ENCODE assay signal across 9 cellular contexts in genomic region chr11:7892751-7893356, GRCh38. TPM values are rescaled to one million over a fixed set of nuclear protein-coding genes. Genes with fewer than 3 reads are reported as not detected.
A peak's percentile ranks its signal among the peaks of the same experiment; 100 is the strongest.
DNase-seq lines count a peak whose midpoint lies in the region; ATAC-seq, FAIRE-seq and TF ChIP-seq lines count a peak whose summit lies in the region.
"Had no signal": no experiment of that assay in that cellular context is flagged by ENCODE, and none has a peak within 500 bp of the region (broad histone marks: within the 10 kb centered on the region; RNA-seq: fewer than 3 reads in every experiment).

No MANE protein-coding gene starts in this region.

- peak overlapping the region; percentile 96 for H2AFZ ChIP-seq in keratinocyte (ENCODE audit: control insufficient read depth, low read length)

- FAIRE-seq in keratinocyte (lab: Jason Lieb, UNC): peak; percentile 84

- intact Hi-C loops in body of pancreas (cut with DNase I): no loop called here

- no peaks in the 10 kb centered on the region for H3K79me2 ChIP-seq in keratinocyte (ENCODE audit: control insufficient read depth, insufficient read depth, low read length)

- no peaks in the 10 kb centered on the region for H3K4me1 Mint-ChIP-seq in activated naive CD4-positive, alpha-beta T cell treated with anti-CD3 and anti-CD28 coated beads, Interleukin-2, amount 10 ng/mL, durations not matched to agents 7 days and 5 days

- H3K9ac ChIP-seq in keratinocyte (ENCODE audit: control insufficient read depth, extremely low read depth, insufficient read depth, low read length): no peak overlapping the region

- TF ChIP-seq POLR2A in body of pancreas (IDR thresholded peaks at IDR 0.05): no peak
- no peak for TF ChIP-seq POLR2A in suprapubic skin (IDR thresholded peaks at IDR 0.05)

- no peaks in the 10 kb centered on the region for H3K27me3 ChIP-seq in body of pancreas
- no peaks in the 10 kb centered on the region for H3K27me3 ChIP-seq in keratinocyte (ENCODE audit: control insufficient read depth, extremely low read depth, insufficient read depth, low read length)
- H3K27me3 ChIP-seq in suprapubic skin: no peaks in the 10 kb centered on the region

- no peak overlapping the region for H3K4me3 Mint-ChIP-seq in activated naive CD4-positive, alpha-beta T cell treated with anti-CD3 and anti-CD28 coated beads, Interleukin-2, amount 10 ng/mL, durations not matched to agents 7 days and 5 days
- H3K4me3 Mint-ChIP-seq: stimulated activated naive CD8-positive, alpha-beta T cell treated with anti-CD3 and anti-CD28 coated beads, Interleukin-15, Interleukin-2, amounts not matched to agents 100 ng/mL and 50 ng/mL, for 24 hours had no signal

- H3K4me2 ChIP-seq in keratinocyte (ENCODE audit: control insufficient read depth, extremely low read depth, insufficient read depth, low read depth, low read length): no peak overlapping the region

- H3K9me3 Mint-ChIP-seq in activated naive CD4-positive, alpha-beta T cell treated with anti-CD3 and anti-CD28 coated beads, Interleukin-2, amount 10 ng/mL, durations not matched to agents 7 days and 5 days: no peaks in the 10 kb centered on the region
- H3K9me3 Mint-ChIP-seq: stimulated activated naive CD8-positive, alpha-beta T cell treated with anti-CD3 and anti-CD28 coated beads, Interleukin-15, Interleukin-2, amounts not matched to agents 100 ng/mL and 50 ng/mL, for 24 hours had no signal

- peak; percentile 28 to 92 (median 88) for TF ChIP-seq CTCF in body of pancreas (IDR thresholded peaks at IDR 0.05)
- TF ChIP-seq CTCF in keratinocyte (optimal IDR thresholded peaks at IDR 0.05 in 1 of 3, IDR thresholded peaks at IDR 0.05 in 1 of 3, conservative IDR thresholded peaks at IDR 0.05 in 1 of 3; ENCODE audit: extremely low read depth in 1 of 3, insufficient read depth in 2 of 3, low read length in 3 of 3): peak in 2 of 3 experiments; percentile 59 to 72
- peak; percentile 36 to 68 for TF ChIP-seq CTCF in suprapubic skin (IDR thresholded peaks at IDR 0.05)

- dilution Hi-C loops in keratinocyte (cut with MboI; ENCODE audit: extremely low pct_ligation_motif_present, low sequenced_read_pairs): no loop called here

- TF ChIP-seq EP300 in suprapubic skin (IDR thresholded peaks at IDR 0.05): no peak

- CTCF ChIA-PET in activated naive CD4-positive, alpha-beta T cell treated with anti-CD3 and anti-CD28 coated beads, Interleukin-2, amount 10 ng/mL, durations not matched to agents 7 days and 5 days (lab: Charles Lee): interaction anchor here (1.0 to 3.1 kb wide), 8 partner anchors 14 to 206 kb away, joined by 3 to 30 read pairs (median 5); partner anchors contain the start of gene EIF3F

- DNase-seq in DMS79 treated with DMSO at 0.1 percent for 48 hours (lab: John Stamatoyannopoulos, UW) (peak; percentile 37), NCI-H526 treated with DMSO at 0.1 percent for 48 hours (lab: John Stamatoyannopoulos, UW) (peak; percentile 56), body of pancreas (peak in 1 of 4 donors; percentile 30), keratinocyte (ENCODE audit: low read depth, low spot score) (no peak), suprapubic skin (ENCODE audit: low spot score in 2 of 2) (no peak)
- no peak for DNase-seq in activated naive CD4-positive, alpha-beta T cell treated with anti-CD3 and anti-CD28 coated beads, Interleukin-2, amount 10 ng/mL, durations not matched to agents 7 days and 5 days

- H3K36me3 ChIP-seq in body of pancreas (replicated peaks in 1 of 2; ENCODE audit: insufficient read depth in 1 of 2, low read depth in 2 of 2) (no peaks in the 10 kb centered on the region), keratinocyte (ENCODE audit: control insufficient read depth in 2 of 2, extremely low read depth in 1 of 2, insufficient read depth in 2 of 2, low read length in 2 of 2) (no peaks in the 10 kb centered on the region), suprapubic skin (no peaks in the 10 kb centered on the region)

- peak; percentile 84 for ATAC-seq in GM19372 (IDR thresholded peaks at IDR 0.05; ENCODE audit: low read depth, unreplicated experiment)
- ATAC-seq in HG03280 (IDR thresholded peaks at IDR 0.05; ENCODE audit: unreplicated experiment): peak; percentile 61
- ATAC-seq in body of pancreas: peak; percentile 78

- peaks cover 9% of the 10 kb centered on the region for H3K27me3 Mint-ChIP-seq in activated naive CD4-positive, alpha-beta T cell treated with anti-CD3 and anti-CD28 coated beads, Interleukin-2, amount 10 ng/mL, durations not matched to agents 7 days and 5 days
- H3K27me3 Mint-ChIP-seq: stimulated activated naive CD8-positive, alpha-beta T cell treated with anti-CD3 and anti-CD28 coated beads, Interleukin-15, Interleukin-2, amounts not matched to agents 100 ng/mL and 50 ng/mL, for 24 hours had no signal

- peaks cover 51% of the 10 kb centered on the region for H3K4me1 ChIP-seq in body of pancreas
- H3K4me1 ChIP-seq in keratinocyte (ENCODE audit: control insufficient read depth, extremely low read depth, insufficient read depth, low read length): peaks cover 8% of the 10 kb centered on the region
- H3K4me1 ChIP-seq in suprapubic skin: peaks cover 5% of the 10 kb centered on the region

- H3K27ac ChIP-seq in body of pancreas (peak overlapping the region in 3 of 4 donors; percentile 56 to 78 (median 68)), keratinocyte (ENCODE audit: control insufficient read depth, insufficient read depth, low read length) (no peak overlapping the region), suprapubic skin (no peak overlapping the region)

- H3K27ac Mint-ChIP-seq in activated naive CD4-positive, alpha-beta T cell treated with anti-CD3 and anti-CD28 coated beads, Interleukin-2, amount 10 ng/mL, durations not matched to agents 7 days and 5 days: no peak overlapping the region
- H3K27ac Mint-ChIP-seq: stimulated activated naive CD8-positive, alpha-beta T cell treated with anti-CD3 and anti-CD28 coated beads, Interleukin-15, Interleukin-2, amounts not matched to agents 100 ng/mL and 50 ng/mL, for 24 hours had no signal

- no peaks in the 10 kb centered on the region for H4K20me1 ChIP-seq in keratinocyte (ENCODE audit: control insufficient read depth, extremely low read depth, insufficient read depth, low read length)

- no peaks in the 10 kb centered on the region for H3K9me1 ChIP-seq in keratinocyte (ENCODE audit: control insufficient read depth, extremely low read depth, insufficient read depth, low read length)

- no peak overlapping the region for H3K4me3 ChIP-seq in body of pancreas
- H3K4me3 ChIP-seq in keratinocyte (ENCODE audit: control insufficient read depth in 2 of 3, extremely low read depth in 1 of 3, insufficient read depth in 2 of 3, low read depth in 1 of 3, low read length in 3 of 3): no peak overlapping the region
- H3K4me3 ChIP-seq in suprapubic skin: no peak overlapping the region

- 6 to 12% methylated on average over 3 of the region's 3 CpGs for WGBS in body of pancreas, 2 donors
- 22% methylated on average over 3 of the region's 3 CpGs for WGBS in suprapubic skin

- H3K9me3 ChIP-seq in body of pancreas: no peaks in the 10 kb centered on the region
- H3K9me3 ChIP-seq in keratinocyte (ENCODE audit: control insufficient read depth, low read depth, low read length): no peaks in the 10 kb centered on the region
- H3K9me3 ChIP-seq in suprapubic skin: no peaks in the 10 kb centered on the region

- H3K36me3 Mint-ChIP-seq in activated naive CD4-positive, alpha-beta T cell treated with anti-CD3 and anti-CD28 coated beads, Interleukin-2, amount 10 ng/mL, durations not matched to agents 7 days and 5 days: no peaks in the 10 kb centered on the region

RNA-seq across cellular contexts. Expression of gene OR10A6, which starts 38.2 kb away (rescaled TPM):
- total RNA-seq in body of pancreas (not detected), suprapubic skin (under 1 TPM in 1 of 4 donors, not detected in 3; 0.08 TPM)
- 0.06 to 0.45 TPM (median 0.26 TPM) in 3 replicates for polyA plus RNA-seq in keratinocyte
- polyA plus RNA-seq in keratinocyte (2011; ENCODE audit: low read depth): 0.64 TPM
- 0.13 and 0.14 TPM in 2 replicates for polyA plus RNA-seq in keratinocyte (2011; cell fraction: cytosol; rRNA removed)
- polyA plus RNA-seq in keratinocyte (2011; cell fraction: nucleus; rRNA removed): 0.83 and 1.2 TPM in 2 replicates
- polyA plus RNA-seq in keratinocyte (2012; ENCODE audit: low replicate concordance): 0.05 and 0.95 TPM in 2 replicates
- polyA minus RNA-seq in keratinocyte: 0.13 TPM in 2 of 3 replicates, not detected in the other
- polyA minus RNA-seq in keratinocyte (2011; cell fraction: cytosol; rRNA and poly(A)+ RNA removed): not detected
- 0.11 and 0.23 TPM in 2 replicates for polyA minus RNA-seq in keratinocyte (2011; cell fraction: nucleus; rRNA and poly(A)+ RNA removed)

RNA-seq across cellular contexts. Expression of gene OR10A3, which starts 48.7 kb away (rescaled TPM):
- total RNA-seq in body of pancreas (not detected), suprapubic skin (not detected)
- polyA plus RNA-seq in keratinocyte: 0.04 to 0.40 TPM (median 0.07 TPM) in 3 replicates
- 0.22 TPM for polyA plus RNA-seq in keratinocyte (2011; ENCODE audit: low read depth)
- 0.06 TPM in 1 of 2 replicates, not detected in the other for polyA plus RNA-seq in keratinocyte (2011; cell fraction: cytosol; rRNA removed)
- polyA plus RNA-seq in keratinocyte (2011; cell fraction: nucleus; rRNA removed): 1.1 and 1.4 TPM in 2 replicates
- polyA plus RNA-seq in keratinocyte (2012; ENCODE audit: low replicate concordance): 0.16 and 1.3 TPM in 2 replicates
- polyA minus RNA-seq in keratinocyte: 1.2 to 1.4 TPM in 2 of 3 replicates, not detected in the other
- polyA minus RNA-seq in keratinocyte (2011; cell fraction: cytosol; rRNA and poly(A)+ RNA removed): not detected
- 1.0 TPM in 1 of 2 replicates, not detected in the other for polyA minus RNA-seq in keratinocyte (2011; cell fraction: nucleus; rRNA and poly(A)+ RNA removed)

Comparison
In these comparisons a context has a peak if more than half of its experiments do, and no peak if none do; other contexts are left out.
1. DNase-seq: peak in DMS79 treated with DMSO at 0.1 percent for 48 hours (single experiment) and NCI-H526 treated with DMSO at 0.1 percent for 48 hours (single experiment); none in keratinocyte (single experiment), suprapubic skin (0 of 2) and activated naive CD4-positive, alpha-beta T cell treated with anti-CD3 and anti-CD28 coated beads, Interleukin-2, amount 10 ng/mL, durations not matched to agents 7 days and 5 days (single experiment).
2. H3K27ac ChIP-seq: peak in body of pancreas (3 of 4); none in keratinocyte (single experiment) and suprapubic skin (single experiment).
3. Peak in every context shown above with its lines, with median percentiles within 50 percentile points of each other: ATAC-seq and CTCF ChIP-seq.